Comparison of ENCODE assay signal across 2 cellular contexts in the genomic region with DNA sequence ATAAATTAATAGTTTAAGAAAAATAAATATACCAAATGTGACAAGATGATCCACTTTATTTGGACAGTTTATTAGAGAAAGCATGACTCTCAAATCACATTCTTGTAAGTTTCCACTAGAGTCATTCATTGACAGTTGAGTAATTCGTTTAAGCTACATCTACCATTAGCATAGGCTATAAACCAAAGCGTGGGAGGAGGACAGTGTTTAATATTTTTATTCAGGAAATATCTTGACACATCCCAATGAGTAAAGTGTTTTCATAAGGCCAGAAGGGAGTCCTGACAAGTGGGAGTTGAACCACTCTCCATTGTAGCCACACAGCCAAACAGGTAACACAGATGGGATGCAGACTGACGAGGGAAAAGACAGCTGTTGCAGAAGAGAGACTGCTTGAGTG.
TF ChIP-seq lines count a peak whose summit lies in the region.

No MANE protein-coding gene starts in this region.

TF ChIP-seq in SK-N-SH, 30 proteins besides CTCF, POLR2A, EP300 and RAD21 (continued from another document):
- TF ChIP-seq, protein P1, sequence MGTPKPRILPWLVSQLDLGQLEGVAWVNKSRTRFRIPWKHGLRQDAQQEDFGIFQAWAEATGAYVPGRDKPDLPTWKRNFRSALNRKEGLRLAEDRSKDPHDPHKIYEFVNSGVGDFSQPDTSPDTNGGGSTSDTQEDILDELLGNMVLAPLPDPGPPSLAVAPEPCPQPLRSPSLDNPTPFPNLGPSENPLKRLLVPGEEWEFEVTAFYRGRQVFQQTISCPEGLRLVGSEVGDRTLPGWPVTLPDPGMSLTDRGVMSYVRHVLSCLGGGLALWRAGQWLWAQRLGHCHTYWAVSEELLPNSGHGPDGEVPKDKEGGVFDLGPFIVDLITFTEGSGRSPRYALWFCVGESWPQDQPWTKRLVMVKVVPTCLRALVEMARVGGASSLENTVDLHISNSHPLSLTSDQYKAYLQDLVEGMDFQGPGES (IDR thresholded peaks at IDR 0.05; ENCODE audit: low read depth, low read length), result no peak
- TF ChIP-seq, protein P2, sequence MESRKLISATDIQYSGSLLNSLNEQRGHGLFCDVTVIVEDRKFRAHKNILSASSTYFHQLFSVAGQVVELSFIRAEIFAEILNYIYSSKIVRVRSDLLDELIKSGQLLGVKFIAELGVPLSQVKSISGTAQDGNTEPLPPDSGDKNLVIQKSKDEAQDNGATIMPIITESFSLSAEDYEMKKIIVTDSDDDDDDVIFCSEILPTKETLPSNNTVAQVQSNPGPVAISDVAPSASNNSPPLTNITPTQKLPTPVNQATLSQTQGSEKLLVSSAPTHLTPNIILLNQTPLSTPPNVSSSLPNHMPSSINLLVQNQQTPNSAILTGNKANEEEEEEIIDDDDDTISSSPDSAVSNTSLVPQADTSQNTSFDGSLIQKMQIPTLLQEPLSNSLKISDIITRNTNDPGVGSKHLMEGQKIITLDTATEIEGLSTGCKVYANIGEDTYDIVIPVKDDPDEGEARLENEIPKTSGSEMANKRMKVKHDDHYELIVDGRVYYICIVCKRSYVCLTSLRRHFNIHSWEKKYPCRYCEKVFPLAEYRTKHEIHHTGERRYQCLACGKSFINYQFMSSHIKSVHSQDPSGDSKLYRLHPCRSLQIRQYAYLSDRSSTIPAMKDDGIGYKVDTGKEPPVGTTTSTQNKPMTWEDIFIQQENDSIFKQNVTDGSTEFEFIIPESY (IDR thresholded peaks at IDR 0.05; ENCODE audit: borderline replicate concordance, low read depth), result no peak
- TF ChIP-seq ELF1 (IDR thresholded peaks at IDR 0.05), result no peak
- no peak for TF ChIP-seq FOSL2 (IDR thresholded peaks at IDR 0.05; ENCODE audit: borderline replicate concordance, low read depth)
- no peak for TF ChIP-seq SMC3 (IDR thresholded peaks at IDR 0.05; ENCODE audit: low read depth, low read length)
- TF ChIP-seq TEAD4 (IDR thresholded peaks at IDR 0.05; ENCODE audit: borderline replicate concordance, insufficient read depth), result no peak
- TF ChIP-seq SIN3A (IDR thresholded peaks at IDR 0.05; ENCODE audit: borderline replicate concordance, low read depth, low read length), result no peak
- no peak for TF ChIP-seq POLR2AphosphoS5 (IDR thresholded peaks at IDR 0.05; ENCODE audit: low read depth, low read length)
- TF ChIP-seq NRF1 (IDR thresholded peaks at IDR 0.05; ENCODE audit: low read depth, low read length), result no peak
- TF ChIP-seq RFX5 (IDR thresholded peaks at IDR 0.05; ENCODE audit: low read length), result no peak
- TF ChIP-seq RXRA (IDR thresholded peaks at IDR 0.05; ENCODE audit: borderline replicate concordance, low read depth), result no peak
- TF ChIP-seq TAF1 (IDR thresholded peaks at IDR 0.05; ENCODE audit: borderline replicate concordance, low read depth, low read length), result no peak
- no peak for TF ChIP-seq NFIC (IDR thresholded peaks at IDR 0.05; ENCODE audit: borderline replicate concordance)
- no peak for TF ChIP-seq GABPA (IDR thresholded peaks at IDR 0.05; ENCODE audit: low read depth)
- TF ChIP-seq, protein P3, sequence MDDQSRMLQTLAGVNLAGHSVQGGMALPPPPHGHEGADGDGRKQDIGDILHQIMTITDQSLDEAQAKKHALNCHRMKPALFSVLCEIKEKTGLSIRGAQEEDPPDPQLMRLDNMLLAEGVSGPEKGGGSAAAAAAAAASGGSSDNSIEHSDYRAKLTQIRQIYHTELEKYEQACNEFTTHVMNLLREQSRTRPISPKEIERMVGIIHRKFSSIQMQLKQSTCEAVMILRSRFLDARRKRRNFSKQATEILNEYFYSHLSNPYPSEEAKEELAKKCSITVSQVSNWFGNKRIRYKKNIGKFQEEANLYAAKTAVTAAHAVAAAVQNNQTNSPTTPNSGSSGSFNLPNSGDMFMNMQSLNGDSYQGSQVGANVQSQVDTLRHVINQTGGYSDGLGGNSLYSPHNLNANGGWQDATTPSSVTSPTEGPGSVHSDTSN (IDR thresholded peaks at IDR 0.05), result no peak
- no peak for TF ChIP-seq TCF12 (IDR thresholded peaks at IDR 0.05)
- TF ChIP-seq, protein P4, sequence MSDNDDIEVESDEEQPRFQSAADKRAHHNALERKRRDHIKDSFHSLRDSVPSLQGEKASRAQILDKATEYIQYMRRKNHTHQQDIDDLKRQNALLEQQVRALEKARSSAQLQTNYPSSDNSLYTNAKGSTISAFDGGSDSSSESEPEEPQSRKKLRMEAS (IDR thresholded peaks at IDR 0.05; ENCODE audit: low read depth), result no peak

TF ChIP-seq in SK-N-SH treated with all-trans-retinoic acid at 6 μM for 48 hours, 23 proteins besides CTCF, POLR2A, EP300 and RAD21 (continued from another document):
- TF ChIP-seq CSDC2 (CRISPR knock-in tag; IDR thresholded peaks at IDR 0.05) (no peak), TCF4 (CRISPR knock-in tag; IDR thresholded peaks at IDR 0.05; ENCODE audit: borderline replicate concordance) (no peak), ISL1 (CRISPR knock-in tag; IDR thresholded peaks at IDR 0.05) (no peak), SNAI2 (CRISPR knock-in tag; IDR thresholded peaks at IDR 0.05) (no peak), CREB5 (CRISPR knock-in tag; IDR thresholded peaks at IDR 0.05; ENCODE audit: low read depth) (no peak), ZFP30 (CRISPR knock-in tag; IDR thresholded peaks at IDR 0.05) (no peak), ZNF8 (CRISPR knock-in tag; IDR thresholded peaks at IDR 0.05) (no peak), PPARA (CRISPR knock-in tag; IDR thresholded peaks at IDR 0.05; ENCODE audit: borderline replicate concordance) (no peak), ZFP3 (CRISPR knock-in tag; IDR thresholded peaks at IDR 0.05) (no peak)
- TF ChIP-seq, protein P5, sequence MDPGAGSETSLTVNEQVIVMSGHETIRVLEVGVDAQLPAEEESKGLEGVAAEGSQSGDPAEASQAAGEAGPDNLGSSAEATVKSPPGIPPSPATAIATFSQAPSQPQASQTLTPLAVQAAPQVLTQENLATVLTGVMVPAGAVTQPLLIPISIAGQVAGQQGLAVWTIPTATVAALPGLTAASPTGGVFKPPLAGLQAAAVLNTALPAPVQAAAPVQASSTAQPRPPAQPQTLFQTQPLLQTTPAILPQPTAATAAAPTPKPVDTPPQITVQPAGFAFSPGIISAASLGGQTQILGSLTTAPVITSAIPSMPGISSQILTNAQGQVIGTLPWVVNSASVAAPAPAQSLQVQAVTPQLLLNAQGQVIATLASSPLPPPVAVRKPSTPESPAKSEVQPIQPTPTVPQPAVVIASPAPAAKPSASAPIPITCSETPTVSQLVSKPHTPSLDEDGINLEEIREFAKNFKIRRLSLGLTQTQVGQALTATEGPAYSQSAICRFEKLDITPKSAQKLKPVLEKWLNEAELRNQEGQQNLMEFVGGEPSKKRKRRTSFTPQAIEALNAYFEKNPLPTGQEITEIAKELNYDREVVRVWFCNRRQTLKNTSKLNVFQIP (CRISPR knock-in tag; IDR thresholded peaks at IDR 0.05; ENCODE audit: borderline replicate concordance, low read depth), result no peak
- TF ChIP-seq, protein P6, sequence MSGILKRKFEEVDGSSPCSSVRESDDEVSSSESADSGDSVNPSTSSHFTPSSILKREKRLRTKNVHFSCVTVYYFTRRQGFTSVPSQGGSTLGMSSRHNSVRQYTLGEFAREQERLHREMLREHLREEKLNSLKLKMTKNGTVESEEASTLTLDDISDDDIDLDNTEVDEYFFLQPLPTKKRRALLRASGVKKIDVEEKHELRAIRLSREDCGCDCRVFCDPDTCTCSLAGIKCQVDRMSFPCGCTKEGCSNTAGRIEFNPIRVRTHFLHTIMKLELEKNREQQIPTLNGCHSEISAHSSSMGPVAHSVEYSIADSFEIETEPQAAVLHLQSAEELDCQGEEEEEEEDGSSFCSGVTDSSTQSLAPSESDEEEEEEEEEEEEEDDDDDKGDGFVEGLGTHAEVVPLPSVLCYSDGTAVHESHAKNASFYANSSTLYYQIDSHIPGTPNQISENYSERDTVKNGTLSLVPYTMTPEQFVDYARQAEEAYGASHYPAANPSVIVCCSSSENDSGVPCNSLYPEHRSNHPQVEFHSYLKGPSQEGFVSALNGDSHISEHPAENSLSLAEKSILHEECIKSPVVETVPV (CRISPR knock-in tag; IDR thresholded peaks at IDR 0.05), result no peak
